Comparison of ENCODE assay signal across 15 cellular contexts in genomic region chr14:103314496-103315277, GRCh38. TPM values are rescaled to one million over a fixed set of nuclear protein-coding genes. Genes with fewer than 3 reads are reported as not detected.
A peak's percentile ranks its signal among the peaks of the same experiment; 100 is the strongest.
DNase-seq lines count a peak whose midpoint lies in the region; ATAC-seq and TF ChIP-seq lines count a peak whose summit lies in the region.
"Had no signal": no experiment of that assay in that cellular context is flagged by ENCODE, and none has a peak within 500 bp of the region (broad histone marks: within the 10 kb centered on the region; RNA-seq: fewer than 3 reads in every experiment).

No MANE protein-coding gene starts in this region.

- H3K36me3 ChIP-seq in BLaER1: no peaks in the 10 kb centered on the region
- H3K36me3 ChIP-seq: ovary had no signal

- no peaks in the 10 kb centered on the region for H3K9me3 Mint-ChIP-seq in nephron progenitor cell
- H3K9me3 Mint-ChIP-seq: activated naive CD4-positive, alpha-beta T cell treated with anti-CD3 and anti-CD28 coated beads, Interleukin-2, amount 50 U/mL, for 24 hours had no signal

- peaks cover 15% of the 10 kb centered on the region for H3K27me3 Mint-ChIP-seq in nephron progenitor cell (ENCODE audit: low read depth, poor library complexity)

- H3K27me3 ChIP-seq in BLaER1: no peaks in the 10 kb centered on the region
- H3K27me3 ChIP-seq: ovary had no signal

- no peaks in the 10 kb centered on the region for H3K9me3 ChIP-seq in BLaER1
- H3K9me3 ChIP-seq: Caco-2, ovary had no signal

- H3K27ac Mint-ChIP-seq in nephron progenitor cell: peak overlapping the region; percentile 73
- H3K27ac Mint-ChIP-seq: activated naive CD4-positive, alpha-beta T cell treated with anti-CD3 and anti-CD28 coated beads, Interleukin-2, amount 50 U/mL, for 24 hours had no signal

- H3K4me1 Mint-ChIP-seq in nephron progenitor cell: peaks cover 49% of the 10 kb centered on the region
- H3K4me1 Mint-ChIP-seq: activated naive CD4-positive, alpha-beta T cell treated with anti-CD3 and anti-CD28 coated beads, Interleukin-2, amount 50 U/mL, for 24 hours had no signal

- peak overlapping the region; percentile 72 for H3K4me2 ChIP-seq in BLaER1

- TF ChIP-seq CTCF in nephron progenitor cell (IDR thresholded peaks at IDR 0.05): no peak

- peak overlapping the region; percentile 38; the same call in 1 of the 2 replicates for H3K27ac ChIP-seq in BLaER1

- ATAC-seq in GM21526 (IDR thresholded peaks at IDR 0.05; ENCODE audit: low FRiP score, unreplicated experiment) (no peak), HG03025 (IDR thresholded peaks at IDR 0.05; ENCODE audit: low FRiP score, unreplicated experiment) (no peak)

- peaks cover 54% of the 10 kb centered on the region for H3K4me1 ChIP-seq in BLaER1
- H3K4me1 ChIP-seq: Caco-2 had no signal

- H3K4me3 Mint-ChIP-seq in nephron progenitor cell: no peak overlapping the region
- H3K4me3 Mint-ChIP-seq: activated naive CD4-positive, alpha-beta T cell treated with anti-CD3 and anti-CD28 coated beads, Interleukin-2, amount 50 U/mL, for 24 hours had no signal

- no peaks in the 10 kb centered on the region for H3K36me3 Mint-ChIP-seq in nephron progenitor cell (ENCODE audit: low read depth)
- H3K36me3 Mint-ChIP-seq: activated naive CD4-positive, alpha-beta T cell treated with anti-CD3 and anti-CD28 coated beads, Interleukin-2, amount 50 U/mL, for 24 hours had no signal

- DNase-seq in HuH-7 (ENCODE audit: low spot score): peak; percentile 49
- DNase-seq in dermis blood vessel endothelial cell: peak; percentile 40
- no peak for DNase-seq in nephron progenitor cell
- no peak for DNase-seq in activated T-cell treated with anti-CD3 and anti-CD28 coated beads for 4 hours
- DNase-seq in COLO668 (lab: John Stamatoyannopoulos, UW; ENCODE audit: unreplicated experiment): no peak
- DNase-seq: activated CD4-positive, alpha-beta T cell treated with anti-CD3 and anti-CD28 coated beads for 1 hour; activated CD8-positive, alpha-beta memory T cell treated with anti-CD3 and anti-CD28 coated beads, Interleukin-2, amount 50 U/mL, for 48 hours; Caco-2; effector memory CD4-positive, alpha-beta T cell; NCI-H69 had no signal

- no peak overlapping the region for H3K9ac ChIP-seq in BLaER1

- no peaks in the 10 kb centered on the region for H4K20me1 ChIP-seq in BLaER1

- no peak overlapping the region for H3K4me3 ChIP-seq in BLaER1
- H3K4me3 ChIP-seq: ovary had no signal

RNA-seq across cellular contexts. Expression of gene EIF5, which starts 19.4 kb away (rescaled TPM):
- 115 and 226 TPM in 2 replicates for total RNA-seq in dermis blood vessel endothelial cell

Comparison
In these comparisons a context has a peak if more than half of its experiments do, and no peak if none do; other contexts are left out.
1. DNase-seq: peak in HuH-7 (single experiment) and dermis blood vessel endothelial cell (single experiment); none in nephron progenitor cell (single experiment), activated T-cell treated with anti-CD3 and anti-CD28 coated beads for 4 hours (single experiment) and COLO668 (single experiment).